16 cellular contexts compared by ENCODE assay signal in the genomic region with DNA sequence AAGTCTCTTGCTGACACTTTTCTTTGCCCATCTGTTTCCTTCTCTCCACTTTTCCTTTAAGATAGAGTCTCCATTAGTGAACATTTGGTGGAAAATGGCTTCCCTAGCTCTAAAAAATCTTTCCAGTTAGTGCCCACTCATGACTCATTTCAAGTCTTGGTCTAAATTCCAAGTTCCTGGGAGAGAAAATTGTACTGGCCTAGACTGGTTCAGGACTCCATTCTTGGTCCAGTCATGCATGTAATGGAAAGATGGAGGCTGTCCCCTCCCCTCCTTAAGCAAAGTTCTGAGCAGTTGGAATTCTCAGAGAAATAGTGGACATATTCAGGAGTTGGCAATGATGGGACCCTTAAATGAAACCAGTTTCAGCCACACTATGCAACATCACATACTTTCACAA. TPM values are rescaled to one million over a fixed set of nuclear protein-coding genes. Genes with fewer than 3 reads are reported as not detected.
DNase-seq lines count a peak whose midpoint lies in the region; TF ChIP-seq lines count a peak whose summit lies in the region.
"Had no signal": no experiment of that assay in that cellular context is flagged by ENCODE, and none has a peak within 500 bp of the region (broad histone marks: within the 10 kb centered on the region; RNA-seq: fewer than 3 reads in every experiment).

No MANE protein-coding gene starts in this region.

- H3K4me1 ChIP-seq in thyroid gland (peaks cover 42 to 57% of the 10 kb centered on the region in 2 donors), colonic mucosa (no peaks in the 10 kb centered on the region)

- in situ Hi-C loops in astrocyte of the cerebellum (cut with HindIII; ENCODE audit: low sequenced_read_pairs): no loop called here

- TF ChIP-seq CTCF in astrocyte of the cerebellum (IDR thresholded peaks at IDR 0.05; ENCODE audit: low read depth, low read length, missing control alignments) (no peak), foreskin fibroblast (IDR thresholded peaks at IDR 0.05; ENCODE audit: low read depth, low read length) (no peak), thyroid gland (IDR thresholded peaks at IDR 0.05) (no peak), RWPE1 (conservative IDR thresholded peaks at IDR 0.05; ENCODE audit: low read depth) (no peak), colonic mucosa (IDR thresholded peaks at IDR 0.05) (no peak)

- peak in 1 of 2 donors; percentile 10 for TF ChIP-seq POLR2A in thyroid gland (IDR thresholded peaks at IDR 0.05)

- no peak overlapping the region for H3K9ac ChIP-seq in colonic mucosa (ENCODE audit: low read depth in 2 of 2, low read length in 2 of 2)

- intact Hi-C loops in thyroid gland (cut with DNase I): no loop called here
- intact Hi-C loops in colonic mucosa (cut with DNase I): no loop called here

- CTCF ChIA-PET in RWPE1 (lab: Yijun Ruan, JAX): no interaction called here

- POLR2A ChIA-PET in RWPE1 (lab: Yijun Ruan, JAX; ENCODE audit: low non-redundant PET): no interaction called here

- peaks cover 13% of the 10 kb centered on the region for H3K4me1 Mint-ChIP-seq in T-helper 2 cell treated with Interferon-gamma antibody and Interleukin-4, amounts not matched to agents 5 μg/mL and 100 μg/mL, for 36 hours (ENCODE audit: low read depth)

- no peaks in the 10 kb centered on the region for H3K27me3 ChIP-seq in thyroid gland
- no peaks in the 10 kb centered on the region for H3K27me3 ChIP-seq in colonic mucosa
- H3K27me3 ChIP-seq: sigmoid colon had no signal

- no peak overlapping the region for H3K27ac Mint-ChIP-seq in T-helper 2 cell treated with Interferon-gamma antibody and Interleukin-4, amounts not matched to agents 5 μg/mL and 100 μg/mL, for 36 hours
- H3K27ac Mint-ChIP-seq: CD4-positive, CD25-positive, alpha-beta regulatory T cell; IgD-negative memory B cell; WTC11 had no signal

- DNase-seq in H4 (ENCODE audit: low spot score) (peak; percentile 10), astrocyte of the cerebellum (ENCODE audit: low read depth) (peak; percentile 11), foreskin fibroblast (peak; percentile 23 to 61), thyroid gland (peak; percentile 16 to 31), RWPE1 (ENCODE audit: low spot score) (no peak), colonic mucosa (no peak)
- no peak for DNase-seq in T-helper 2 cell treated with Interferon-gamma antibody and Interleukin-4, amounts not matched to agents 5 μg/mL and 100 μg/mL, for 36 hours (ENCODE audit: low spot score)
- DNase-seq: CD4-positive, CD25-positive, alpha-beta regulatory T cell; foreskin melanocyte; NCI-H1048; NCI-H82; occipital lobe; RPMI8226; sigmoid colon had no signal

- H3K36me3 ChIP-seq in thyroid gland (no peaks in the 10 kb centered on the region), colonic mucosa (no peaks in the 10 kb centered on the region)
- H3K36me3 ChIP-seq: sigmoid colon had no signal

- peaks cover 10% of the 10 kb centered on the region for H3K36me3 Mint-ChIP-seq in T-helper 2 cell treated with Interferon-gamma antibody and Interleukin-4, amounts not matched to agents 5 μg/mL and 100 μg/mL, for 36 hours (ENCODE audit: low read depth)
- H3K36me3 Mint-ChIP-seq: CD4-positive, CD25-positive, alpha-beta regulatory T cell; IgD-negative memory B cell; WTC11 had no signal

- H3K4me3 ChIP-seq in astrocyte of the cerebellum (ENCODE audit: low read depth, low read length) (no peak overlapping the region), foreskin fibroblast (ENCODE audit: low read depth in 1 of 2, low read length in 2 of 2) (no peak overlapping the region), thyroid gland (replicated peaks in 1 of 3) (no peak overlapping the region), colonic mucosa (no peak overlapping the region)
- H3K4me3 ChIP-seq: sigmoid colon had no signal

- H3K27ac ChIP-seq in thyroid gland: peak overlapping the region; percentile 75 to 94 (median 88)
- no peak overlapping the region for H3K27ac ChIP-seq in RWPE1
- H3K27ac ChIP-seq in colonic mucosa: no peak overlapping the region
- H3K27ac ChIP-seq: sigmoid colon had no signal

- no peaks in the 10 kb centered on the region for H3K27me3 Mint-ChIP-seq in T-helper 2 cell treated with Interferon-gamma antibody and Interleukin-4, amounts not matched to agents 5 μg/mL and 100 μg/mL, for 36 hours (ENCODE audit: low read depth)
- H3K27me3 Mint-ChIP-seq: CD4-positive, CD25-positive, alpha-beta regulatory T cell; IgD-negative memory B cell had no signal

- H3K9me3 Mint-ChIP-seq in T-helper 2 cell treated with Interferon-gamma antibody and Interleukin-4, amounts not matched to agents 5 μg/mL and 100 μg/mL, for 36 hours: no peaks in the 10 kb centered on the region
- H3K9me3 Mint-ChIP-seq: CD4-positive, CD25-positive, alpha-beta regulatory T cell; IgD-negative memory B cell; WTC11 had no signal

- H3K9me3 ChIP-seq in thyroid gland (no peaks in the 10 kb centered on the region), colonic mucosa (no peaks in the 10 kb centered on the region)
- H3K9me3 ChIP-seq: sigmoid colon had no signal

- no peak overlapping the region for H3K4me3 Mint-ChIP-seq in T-helper 2 cell treated with Interferon-gamma antibody and Interleukin-4, amounts not matched to agents 5 μg/mL and 100 μg/mL, for 36 hours
- H3K4me3 Mint-ChIP-seq: CD4-positive, CD25-positive, alpha-beta regulatory T cell; IgD-negative memory B cell; WTC11 had no signal

RNA-seq across cellular contexts. Expression of gene ALDH18A1, which starts 3.8 kb away (rescaled TPM):
- 78.3 and 80.4 TPM in 2 replicates for total RNA-seq in H4 (2014; rRNA removed; shearing (Covaris generic))
- 100 to 1,000 TPM in 2 of 4 donors, 10 to 100 TPM in 2; 66.6 to 134 (median 96.5) TPM for total RNA-seq in thyroid gland
- 100 to 1,000 TPM; 153 to 235 TPM for total RNA-seq in colonic mucosa

RNA-seq across cellular contexts. Expression of gene TCTN3, which starts 33.4 kb away (rescaled TPM):
- total RNA-seq in H4 (2014; rRNA removed; shearing (Covaris generic)): 46.9 and 57.8 TPM in 2 replicates
- 10 to 100 TPM; 37.5 to 62.1 (median 51.8) TPM for total RNA-seq in thyroid gland
- total RNA-seq in colonic mucosa: 10 to 100 TPM; 32.0 to 40.7 TPM

Comparison
In these comparisons a context has a peak if more than half of its experiments do, and no peak if none do; other contexts are left out.
1. DNase-seq: peak in H4 (single experiment), astrocyte of the cerebellum (single experiment), foreskin fibroblast (2 of 2) and thyroid gland (2 of 2); none in T-helper 2 cell treated with Interferon-gamma antibody and Interleukin-4, amounts not matched to agents 5 μg/mL and 100 μg/mL, for 36 hours (single experiment), RWPE1 (single experiment) and colonic mucosa (single experiment).
2. H3K27ac ChIP-seq: peak in thyroid gland (3 of 3); none in RWPE1 (single experiment) and colonic mucosa (single experiment).